In the genomic region with DNA sequence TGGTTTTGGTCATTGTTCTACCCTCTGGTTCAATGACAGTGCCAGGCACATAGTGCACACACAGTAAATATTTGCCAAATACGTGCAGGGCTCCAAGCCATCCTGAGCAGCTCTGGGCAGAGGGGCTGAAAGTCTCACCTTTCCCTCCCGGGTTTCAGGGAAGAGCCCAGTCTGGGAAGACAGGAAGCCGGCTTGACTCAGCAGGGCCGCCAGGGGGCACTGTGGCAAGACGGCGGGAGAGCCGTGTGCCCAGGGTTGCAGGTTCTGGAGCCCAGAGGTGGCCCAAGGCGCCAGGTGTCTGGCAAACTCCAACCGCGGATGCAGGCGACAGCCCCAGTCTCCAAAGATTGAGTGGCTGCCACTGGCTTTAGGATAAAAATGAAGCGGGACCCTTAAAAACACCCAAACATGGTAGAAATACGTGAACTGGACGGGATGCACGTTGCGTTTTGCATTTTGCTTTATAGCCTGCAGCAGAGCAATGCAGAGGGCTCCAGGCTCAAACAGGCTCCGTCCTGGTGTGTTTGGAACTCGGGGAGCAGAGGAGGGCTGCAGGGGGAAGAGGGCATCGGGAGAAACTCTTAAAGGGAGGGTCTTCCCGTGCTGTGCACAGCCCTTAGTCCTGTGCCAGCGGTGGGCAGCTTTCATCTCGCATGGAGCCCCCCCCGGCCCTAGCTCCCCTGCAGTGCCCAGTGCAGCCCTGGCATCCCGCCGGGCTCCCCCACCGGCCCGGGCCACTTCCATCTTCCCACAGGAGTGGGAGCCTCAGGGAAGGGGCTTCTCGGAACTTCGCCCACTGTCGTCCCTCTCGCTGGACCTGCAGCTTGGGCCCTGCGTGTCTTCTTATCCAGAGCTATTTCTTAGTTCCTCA, we compare ENCODE assay signal across 8 cellular contexts. TPM values are rescaled to one million over a fixed set of nuclear protein-coding genes. Genes with fewer than 3 reads are reported as not detected.
DNase-seq lines count a peak whose midpoint lies in the region; ATAC-seq and FAIRE-seq lines count a peak whose summit lies in the region.

No MANE protein-coding gene starts in this region.

- H3K4me1 ChIP-seq in small intestine (ENCODE audit: control insufficient read depth in 2 of 2, insufficient read depth in 1 of 2, low read depth in 1 of 2, low read length in 1 of 2), result no peaks in the 10 kb centered on the region

- no peak for FAIRE-seq in small intestine (lab: Jason Lieb, UNC)
- FAIRE-seq in RCC 7860 (lab: Jason Lieb, UNC), result no peak

- no peaks in the 10 kb centered on the region for H3K9me3 ChIP-seq in small intestine (ENCODE audit: control insufficient read depth, low read depth)

- H3K27me3 ChIP-seq in small intestine (ENCODE audit: control insufficient read depth in 2 of 2, insufficient read depth in 2 of 2, low read length in 2 of 2), result peaks cover 0 to 2% of the 10 kb centered on the region in 2 donors

- DNase-seq in NCI-H82 (lab: John Stamatoyannopoulos, UW) (peak; percentile 52), NCI-H82 treated with DMSO at 0.1 percent for 48 hours (lab: John Stamatoyannopoulos, UW; ENCODE audit: unreplicated experiment) (no peak), LoVo (ENCODE audit: low spot score) (peak; percentile 29), glomerular visceral epithelial cell (ENCODE audit: extremely low spot score) (peak; percentile 18), small intestine (peak; percentile 46), RCC 7860 (ENCODE audit: low spot score) (no peak)
- DNase-seq in activated CD4-positive, alpha-beta T cell treated with anti-CD3 and anti-CD28 coated beads, Interleukin-2, amount 50 U/mL, for 48 hours, result peak; percentile 26 to 28

- H3K27ac ChIP-seq in small intestine (ENCODE audit: low read depth in 1 of 2, low read length in 1 of 2), result no peak overlapping the region

- no peak overlapping the region for H3K4me3 ChIP-seq in small intestine (ENCODE audit: low read depth in 1 of 2, low read length in 2 of 2)

- ATAC-seq in HG02852 (IDR thresholded peaks at IDR 0.05; ENCODE audit: unreplicated experiment), result no peak

- H3K36me3 ChIP-seq in small intestine (ENCODE audit: control insufficient read depth in 2 of 2, insufficient read depth in 2 of 2, low read length in 2 of 2), result no peaks in the 10 kb centered on the region

- 48 to 52% (median 51%) methylated on average over 31 to 32 of the region's 32 CpGs for WGBS in small intestine, 3 donors

RNA-seq across cellular contexts. Expression of gene KRTAP5-5, which starts 10.7 kb away (rescaled TPM):
- not detected for polyA plus RNA-seq in small intestine

RNA-seq across cellular contexts. Expression of gene KRTAP5-4, which starts 18.4 kb away (rescaled TPM):
- not detected for polyA plus RNA-seq in small intestine

RNA-seq across cellular contexts. Expression of gene KRTAP5-3, which starts 32.0 kb away (rescaled TPM):
- not detected for polyA plus RNA-seq in small intestine

RNA-seq across cellular contexts. Expression of gene KRTAP5-2, which starts 42.2 kb away (rescaled TPM):
- under 1 TPM in 1 of 3 donors, not detected in 2; 0.07 TPM for polyA plus RNA-seq in small intestine

RNA-seq across cellular contexts. Expression of gene KRTAP5-1, which starts 55.2 kb away (rescaled TPM):
- polyA plus RNA-seq in small intestine, result not detected

Comparison
In these comparisons a context has a peak if more than half of its experiments do, and no peak if none do; other contexts are left out.
1. DNase-seq: peak in NCI-H82 (single experiment), LoVo (single experiment), activated CD4-positive, alpha-beta T cell treated with anti-CD3 and anti-CD28 coated beads, Interleukin-2, amount 50 U/mL, for 48 hours (2 of 2), glomerular visceral epithelial cell (single experiment) and small intestine (single experiment); none in NCI-H82 treated with DMSO at 0.1 percent for 48 hours (single experiment) and RCC 7860 (single experiment).